Comparison of ENCODE assay signal across 22 cellular contexts in genomic region chr10:117562896-117563737, GRCh38. TPM values are rescaled to one million over a fixed set of nuclear protein-coding genes. Genes with fewer than 3 reads are reported as not detected.
"Had no signal": no experiment of that assay in that cellular context is flagged by ENCODE, and none has a peak within 500 bp of the region (broad histone marks: within the 10 kb centered on the region; RNA-seq: fewer than 3 reads in every experiment).

No MANE protein-coding gene starts in this region.

- H3K9me3 Mint-ChIP-seq: dendritic cell treated with granulocyte-macrophage colony-stimulating factor and Interleukin-4, amounts not matched to agents 40 ng/mL and 50 ng/mL, for 4 days; nephron progenitor cell; stimulated activated naive B cell treated with anti-CD40 and anti-IgM and Interleukin-4, amounts not matched to agents 10 μg/mL and 1 μg/mL and 100 μg/mL, for 72 hours; stimulated activated naive CD8-positive, alpha-beta T cell treated with anti-CD3 and anti-CD28 coated beads, Interleukin-15, amount 100 ng/mL, for 72 hours had no signal

- H3K4me3 ChIP-seq: esophagus muscularis mucosa, gastroesophageal sphincter, psoas muscle, sigmoid colon, skin epidermis, testis, tibial nerve had no signal

- H3K9me3 ChIP-seq: esophagus muscularis mucosa, gastroesophageal sphincter, neutrophil, psoas muscle, sigmoid colon, testis, tibial nerve had no signal

- H3K4me1 Mint-ChIP-seq: naive B cell; stimulated activated naive B cell treated with anti-CD40 and anti-IgM and Interleukin-4, amounts not matched to agents 10 μg/mL and 1 μg/mL and 100 μg/mL, for 72 hours; stimulated activated naive CD8-positive, alpha-beta T cell treated with anti-CD3 and anti-CD28 coated beads, Interleukin-15, amount 100 ng/mL, for 72 hours had no signal

- ATAC-seq: effector memory CD8-positive, alpha-beta T cell; gastroesophageal sphincter; left cardiac atrium; psoas muscle; stimulated activated naive B cell treated with anti-CD40 and anti-IgM and Interleukin-4, amounts not matched to agents 10 μg/mL and 1 μg/mL and 100 μg/mL, for 72 hours; stimulated activated naive CD8-positive, alpha-beta T cell treated with anti-CD3 and anti-CD28 coated beads, Interleukin-15, amount 100 ng/mL, for 72 hours had no signal

- H3K36me3 ChIP-seq: esophagus muscularis mucosa, gastroesophageal sphincter, neutrophil, sigmoid colon, tibial nerve had no signal

- H3K36me3 Mint-ChIP-seq: naive B cell; stimulated activated naive B cell treated with anti-CD40 and anti-IgM and Interleukin-4, amounts not matched to agents 10 μg/mL and 1 μg/mL and 100 μg/mL, for 72 hours had no signal

- DNase-seq: effector memory CD8-positive, alpha-beta T cell; kidney; left cardiac atrium; mesendoderm; naive B cell; nephron progenitor cell; psoas muscle; sigmoid colon; stimulated activated CD4-positive, alpha-beta T cell treated with anti-CD3 and anti-CD28 coated beads, Interleukin-2, amount 100 ng/mL, for 24 hours; stimulated activated CD4-positive, alpha-beta T cell treated with anti-CD3 and anti-CD28 coated beads, Interleukin-4, amount 100 ng/mL, for 4 hours; stimulated activated naive B cell treated with anti-CD40 and anti-IgM and Interleukin-4, amounts not matched to agents 10 μg/mL and 1 μg/mL and 100 μg/mL, for 72 hours; stimulated activated naive CD8-positive, alpha-beta T cell treated with anti-CD3 and anti-CD28 coated beads, Interleukin-15, amount 100 ng/mL, for 72 hours; testis had no signal

- H3K27ac Mint-ChIP-seq: dendritic cell treated with granulocyte-macrophage colony-stimulating factor and Interleukin-4, amounts not matched to agents 40 ng/mL and 50 ng/mL, for 4 days; effector memory CD8-positive, alpha-beta T cell; naive B cell; nephron progenitor cell; stimulated activated naive B cell treated with anti-CD40 and anti-IgM and Interleukin-4, amounts not matched to agents 10 μg/mL and 1 μg/mL and 100 μg/mL, for 72 hours; stimulated activated naive CD8-positive, alpha-beta T cell treated with anti-CD3 and anti-CD28 coated beads, Interleukin-15, amount 100 ng/mL, for 72 hours had no signal

- H3K4me3 Mint-ChIP-seq: dendritic cell treated with granulocyte-macrophage colony-stimulating factor and Interleukin-4, amounts not matched to agents 40 ng/mL and 50 ng/mL, for 4 days; effector memory CD8-positive, alpha-beta T cell; nephron progenitor cell; stimulated activated naive B cell treated with anti-CD40 and anti-IgM and Interleukin-4, amounts not matched to agents 10 μg/mL and 1 μg/mL and 100 μg/mL, for 72 hours; stimulated activated naive CD8-positive, alpha-beta T cell treated with anti-CD3 and anti-CD28 coated beads, Interleukin-15, amount 100 ng/mL, for 72 hours had no signal

- H3K27me3 ChIP-seq: testis had no signal

- H3K27ac ChIP-seq: epithelial cell of prostate, esophagus muscularis mucosa, gastroesophageal sphincter, neutrophil, psoas muscle, sigmoid colon, skin epidermis, testis, tibial nerve had no signal

- H3K4me1 ChIP-seq: esophagus muscularis mucosa, gastroesophageal sphincter, psoas muscle, sigmoid colon, testis, tibial nerve had no signal

RNA-seq across cellular contexts. Expression of gene EMX2, which starts 20.6 kb away (rescaled TPM):
- total RNA-seq: liver, lung microvascular endothelial cell had no signal
- polyA plus RNA-seq: liver, sigmoid colon had no signal
